In the genomic region with DNA sequence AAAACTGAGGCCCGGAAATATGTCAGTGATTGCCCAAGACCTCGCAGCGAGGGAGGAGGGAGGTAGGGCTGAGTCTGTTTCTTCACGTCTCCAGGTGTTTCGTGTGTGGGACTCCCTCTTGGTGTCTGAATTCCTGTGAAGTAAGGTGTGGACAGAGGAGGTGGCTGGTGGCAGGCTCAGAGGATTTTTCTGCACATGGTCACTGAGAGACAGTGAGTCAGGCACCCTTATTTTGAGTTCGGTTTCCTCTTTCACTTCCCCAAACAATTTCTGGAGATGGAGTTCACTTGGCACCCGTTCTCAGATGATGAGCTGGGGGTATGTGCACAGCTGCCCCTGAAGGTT, we compare ENCODE assay signal across 11 cellular contexts. TPM values are rescaled to one million over a fixed set of nuclear protein-coding genes. Genes with fewer than 3 reads are reported as not detected.
DNase-seq lines count a peak whose midpoint lies in the region; ATAC-seq lines count a peak whose summit lies in the region.
"Had no signal": no experiment of that assay in that cellular context is flagged by ENCODE, and none has a peak within 500 bp of the region (broad histone marks: within the 10 kb centered on the region; RNA-seq: fewer than 3 reads in every experiment).

No MANE protein-coding gene starts in this region.

- no peaks in the 10 kb centered on the region for H3K9me3 Mint-ChIP-seq in activated T-helper 2 cell treated with anti-CD3 and anti-CD28 coated beads, Interferon-gamma antibody, Interleukin-2, Interleukin-4, amounts not matched to agents 10 μg/mL and 5 μg/mL and 100 μg/mL, durations not matched to agents 14 hours and 24 hours and 36 hours

- H3K4me1 Mint-ChIP-seq in activated T-helper 2 cell treated with anti-CD3 and anti-CD28 coated beads, Interferon-gamma antibody, Interleukin-2, Interleukin-4, amounts not matched to agents 10 μg/mL and 5 μg/mL and 100 μg/mL, durations not matched to agents 14 hours and 24 hours and 36 hours (ENCODE audit: low read depth), result peaks cover 5% of the 10 kb centered on the region
- H3K4me1 Mint-ChIP-seq: CD4-positive, CD25-positive, alpha-beta regulatory T cell had no signal

- H3K27me3 Mint-ChIP-seq in activated T-helper 2 cell treated with anti-CD3 and anti-CD28 coated beads, Interferon-gamma antibody, Interleukin-2, Interleukin-4, amounts not matched to agents 10 μg/mL and 5 μg/mL and 100 μg/mL, durations not matched to agents 14 hours and 24 hours and 36 hours (ENCODE audit: low read depth), result peaks cover 2% of the 10 kb centered on the region

- intact Hi-C loops in activated T-helper 2 cell treated with anti-CD3 and anti-CD28 coated beads, Interferon-gamma antibody, Interleukin-2, Interleukin-4, amounts not matched to agents 10 μg/mL and 5 μg/mL and 100 μg/mL, durations not matched to agents 14 hours and 24 hours and 36 hours (cut with micrococcal nuclease), result no loop called here

- H3K36me3 Mint-ChIP-seq in activated T-helper 2 cell treated with anti-CD3 and anti-CD28 coated beads, Interferon-gamma antibody, Interleukin-2, Interleukin-4, amounts not matched to agents 10 μg/mL and 5 μg/mL and 100 μg/mL, durations not matched to agents 14 hours and 24 hours and 36 hours (ENCODE audit: low read depth), result no peaks in the 10 kb centered on the region
- H3K36me3 Mint-ChIP-seq: CD4-positive, CD25-positive, alpha-beta regulatory T cell had no signal

- H3K27ac Mint-ChIP-seq in activated T-helper 2 cell treated with anti-CD3 and anti-CD28 coated beads, Interferon-gamma antibody, Interleukin-2, Interleukin-4, amounts not matched to agents 10 μg/mL and 5 μg/mL and 100 μg/mL, durations not matched to agents 14 hours and 24 hours and 36 hours, result no peak overlapping the region

- no peak overlapping the region for H3K4me3 Mint-ChIP-seq in activated T-helper 2 cell treated with anti-CD3 and anti-CD28 coated beads, Interferon-gamma antibody, Interleukin-2, Interleukin-4, amounts not matched to agents 10 μg/mL and 5 μg/mL and 100 μg/mL, durations not matched to agents 14 hours and 24 hours and 36 hours (ENCODE audit: low read depth)
- H3K4me3 Mint-ChIP-seq: CD4-positive, CD25-positive, alpha-beta regulatory T cell had no signal

- peak; percentile 74 for ATAC-seq in GM21786 (IDR thresholded peaks at IDR 0.05; ENCODE audit: unreplicated experiment)
- no peak for ATAC-seq in HG03521 (IDR thresholded peaks at IDR 0.05; ENCODE audit: unreplicated experiment)

- DNase-seq in EH (ENCODE audit: low read depth) (peak; percentile 39), NOMO-1 treated with DMSO at 0.1 percent for 48 hours (lab: John Stamatoyannopoulos, UW; ENCODE audit: unreplicated experiment) (peak; percentile 96), left kidney (ENCODE audit: low read depth, low spot score) (peak; percentile 2), HuH-7.5 (ENCODE audit: low spot score) (no peak), glomerular visceral epithelial cell (ENCODE audit: extremely low spot score) (no peak)
- DNase-seq in activated T-helper 2 cell treated with anti-CD3 and anti-CD28 coated beads, Interferon-gamma antibody, Interleukin-2, Interleukin-4, amounts not matched to agents 10 μg/mL and 5 μg/mL and 100 μg/mL, durations not matched to agents 14 hours and 24 hours and 36 hours (ENCODE audit: low spot score), result no peak
- DNase-seq: activated CD4-positive, alpha-beta T cell treated with anti-CD3 and anti-CD28 coated beads for 48 hours; CD4-positive, CD25-positive, alpha-beta regulatory T cell; heart left ventricle had no signal

RNA-seq across cellular contexts. Expression of a gene that starts 46.3 kb away (rescaled TPM):
- 36.6 and 40.1 TPM in 2 replicates for total RNA-seq in activated T-helper 2 cell treated with anti-CD3 and anti-CD28 coated beads, Interferon-gamma antibody, Interleukin-2, Interleukin-4, amounts not matched to agents 10 μg/mL and 5 μg/mL and 100 μg/mL, durations not matched to agents 14 hours and 24 hours and 36 hours

RNA-seq across cellular contexts. Expression of a gene that starts 53.8 kb away (rescaled TPM):
- 15.9 and 16.0 TPM in 2 replicates for total RNA-seq in activated T-helper 2 cell treated with anti-CD3 and anti-CD28 coated beads, Interferon-gamma antibody, Interleukin-2, Interleukin-4, amounts not matched to agents 10 μg/mL and 5 μg/mL and 100 μg/mL, durations not matched to agents 14 hours and 24 hours and 36 hours

Comparison
In these comparisons a context has a peak if more than half of its experiments do, and no peak if none do; other contexts are left out.
1. DNase-seq: peak in EH (single experiment), NOMO-1 treated with DMSO at 0.1 percent for 48 hours (single experiment) and left kidney (single experiment); none in HuH-7.5 (single experiment), glomerular visceral epithelial cell (single experiment) and activated T-helper 2 cell treated with anti-CD3 and anti-CD28 coated beads, Interferon-gamma antibody, Interleukin-2, Interleukin-4, amounts not matched to agents 10 μg/mL and 5 μg/mL and 100 μg/mL, durations not matched to agents 14 hours and 24 hours and 36 hours (single experiment).